In genomic region chr2:28598484-28598883, GRCh38 we compare ENCODE assay signal across 21 cellular contexts.
A peak's percentile ranks its signal among the peaks of the same experiment; 100 is the strongest.
DNase-seq lines count a peak whose midpoint lies in the region; ATAC-seq, FAIRE-seq and TF ChIP-seq lines count a peak whose summit lies in the region.
"Had no signal": no experiment of that assay in that cellular context is flagged by ENCODE, and none has a peak within 500 bp of the region (broad histone marks: within the 10 kb centered on the region; RNA-seq: fewer than 3 reads in every experiment).

No MANE protein-coding gene starts in this region.

- H3K27me3 Mint-ChIP-seq in T-helper 17 cell: no peaks in the 10 kb centered on the region
- no peaks in the 10 kb centered on the region for H3K27me3 Mint-ChIP-seq in Calu3 (ENCODE audit: unreplicated experiment)
- no peaks in the 10 kb centered on the region for H3K27me3 Mint-ChIP-seq in activated T-helper 2 cell treated with anti-CD3 and anti-CD28 coated beads, Interferon-gamma antibody, Interleukin-2, Interleukin-4, amounts not matched to agents 10 μg/mL and 5 μg/mL and 100 μg/mL, durations not matched to agents 14 hours and 24 hours and 36 hours (ENCODE audit: low read depth)
- H3K27me3 Mint-ChIP-seq: CD8-positive, alpha-beta memory T cell had no signal

- H3K27me3 ChIP-seq in cardiac muscle cell (no peaks in the 10 kb centered on the region), thoracic aorta (replicated peaks; ENCODE audit: insufficient read depth) (no peaks in the 10 kb centered on the region)
- H3K27me3 ChIP-seq: SJCRH30 had no signal

- H3K9me3 ChIP-seq in cardiac muscle cell (ENCODE audit: low read depth) (no peaks in the 10 kb centered on the region), T-helper 17 cell (ENCODE audit: control insufficient read depth, low read length, poor library complexity, severe bottlenecking) (no peaks in the 10 kb centered on the region), thoracic aorta (no peaks in the 10 kb centered on the region)
- H3K9me3 ChIP-seq: SJCRH30 had no signal

- no TSS peak for BruUV-seq in Calu3 (replicated peaks; lab: Mats Ljungman, UMichigan)

- FAIRE-seq in GM12892 (lab: Jason Lieb, UNC): no peak
- FAIRE-seq: G401.6, GM18507, H54, K562 had no signal

- H3K36me3 Mint-ChIP-seq in T-helper 17 cell (ENCODE audit: low read depth) (no peaks in the 10 kb centered on the region), Calu3 (ENCODE audit: insufficient read depth, unreplicated experiment) (peaks cover 21% of the 10 kb centered on the region)
- H3K36me3 Mint-ChIP-seq in activated T-helper 2 cell treated with anti-CD3 and anti-CD28 coated beads, Interferon-gamma antibody, Interleukin-2, Interleukin-4, amounts not matched to agents 10 μg/mL and 5 μg/mL and 100 μg/mL, durations not matched to agents 14 hours and 24 hours and 36 hours (ENCODE audit: low read depth): peaks cover 10% of the 10 kb centered on the region
- H3K36me3 Mint-ChIP-seq: CD8-positive, alpha-beta memory T cell had no signal

- no peaks in the 10 kb centered on the region for H3K9me3 Mint-ChIP-seq in Calu3 (ENCODE audit: low read depth, unreplicated experiment)
- H3K9me3 Mint-ChIP-seq in activated T-helper 2 cell treated with anti-CD3 and anti-CD28 coated beads, Interferon-gamma antibody, Interleukin-2, Interleukin-4, amounts not matched to agents 10 μg/mL and 5 μg/mL and 100 μg/mL, durations not matched to agents 14 hours and 24 hours and 36 hours: no peaks in the 10 kb centered on the region
- H3K9me3 Mint-ChIP-seq: CD8-positive, alpha-beta memory T cell had no signal

- ATAC-seq in left cardiac atrium: no peak
- no peak for ATAC-seq in T-helper 17 cell
- ATAC-seq in thoracic aorta (ENCODE audit: insufficient number of reproducible peaks, low FRiP score, low read depth): no peak
- ATAC-seq: K562 had no signal

- no peak overlapping the region for H3K4me3 ChIP-seq in cardiac muscle cell
- no peak overlapping the region for H3K4me3 ChIP-seq in thoracic aorta
- H3K4me3 ChIP-seq: K562, SJCRH30 had no signal

- no peak overlapping the region for H3K4me3 Mint-ChIP-seq in T-helper 17 cell
- H3K4me3 Mint-ChIP-seq in Calu3 (ENCODE audit: low read depth, unreplicated experiment): no peak overlapping the region
- H3K4me3 Mint-ChIP-seq in activated T-helper 2 cell treated with anti-CD3 and anti-CD28 coated beads, Interferon-gamma antibody, Interleukin-2, Interleukin-4, amounts not matched to agents 10 μg/mL and 5 μg/mL and 100 μg/mL, durations not matched to agents 14 hours and 24 hours and 36 hours (ENCODE audit: low read depth): no peak overlapping the region
- H3K4me3 Mint-ChIP-seq: CD8-positive, alpha-beta memory T cell; HFFc6 had no signal

- H3K27ac ChIP-seq in cardiac muscle cell: peak overlapping the region; percentile 36
- peak overlapping the region; percentile 87 to 97 for H3K27ac ChIP-seq in thoracic aorta
- H3K27ac ChIP-seq: SJCRH30 had no signal

- H3K27ac Mint-ChIP-seq in T-helper 17 cell (peak overlapping the region; percentile 98), Calu3 (ENCODE audit: unreplicated experiment) (no peak overlapping the region)
- no peak overlapping the region for H3K27ac Mint-ChIP-seq in activated T-helper 2 cell treated with anti-CD3 and anti-CD28 coated beads, Interferon-gamma antibody, Interleukin-2, Interleukin-4, amounts not matched to agents 10 μg/mL and 5 μg/mL and 100 μg/mL, durations not matched to agents 14 hours and 24 hours and 36 hours
- H3K27ac Mint-ChIP-seq: HFFc6 had no signal

- no peak for TF ChIP-seq POLR2A in GM12892 (IDR thresholded peaks at IDR 0.05; ENCODE audit: low read depth, low read length)

- intact Hi-C loops in left cardiac atrium (cut with DNase I) (loop anchor here in 1 of 2 donors (10.0 kb wide), 1 partner anchor 156 kb away; the partner anchor contains the start of gene PPP1CB), Calu3 (cut with micrococcal nuclease; ENCODE audit: unreplicated experiment) (no loop called here)
- intact Hi-C loops in activated T-helper 2 cell treated with anti-CD3 and anti-CD28 coated beads, Interferon-gamma antibody, Interleukin-2, Interleukin-4, amounts not matched to agents 10 μg/mL and 5 μg/mL and 100 μg/mL, durations not matched to agents 14 hours and 24 hours and 36 hours (cut with micrococcal nuclease): no loop called here

- CTCF ChIA-PET in Calu3 (lab: Charles Lee): no interaction called here

- H3K4me1 Mint-ChIP-seq in T-helper 17 cell (peaks cover 24% of the 10 kb centered on the region), Calu3 (ENCODE audit: low read depth, unreplicated experiment) (peaks cover 42% of the 10 kb centered on the region)
- peaks cover 22% of the 10 kb centered on the region for H3K4me1 Mint-ChIP-seq in activated T-helper 2 cell treated with anti-CD3 and anti-CD28 coated beads, Interferon-gamma antibody, Interleukin-2, Interleukin-4, amounts not matched to agents 10 μg/mL and 5 μg/mL and 100 μg/mL, durations not matched to agents 14 hours and 24 hours and 36 hours (ENCODE audit: low read depth)

- H3K36me3 ChIP-seq in cardiac muscle cell: no peaks in the 10 kb centered on the region
- no peaks in the 10 kb centered on the region for H3K36me3 ChIP-seq in thoracic aorta
- H3K36me3 ChIP-seq: SJCRH30 had no signal

- no peak for DNase-seq in cardiac muscle cell (ENCODE audit: low read depth in 1 of 2, low spot score in 1 of 2)
- DNase-seq in left cardiac atrium: no peak
- no peak for DNase-seq in T-helper 17 cell
- DNase-seq in islet precursor cell: peak; percentile 54
- no peak for DNase-seq in thoracic aorta (ENCODE audit: low spot score)
- no peak for DNase-seq in Calu3
- DNase-seq in activated T-helper 2 cell treated with anti-CD3 and anti-CD28 coated beads, Interferon-gamma antibody, Interleukin-2, Interleukin-4, amounts not matched to agents 10 μg/mL and 5 μg/mL and 100 μg/mL, durations not matched to agents 14 hours and 24 hours and 36 hours (ENCODE audit: low spot score): no peak
- DNase-seq in GM12892 (ENCODE audit: insufficient read length): no peak
- DNase-seq: 8988T; CD8-positive, alpha-beta memory T cell; DND-41; HFFc6; MV-4-11; NCI-H1417 treated with DMSO at 0.1 percent for 48 hours; NCI-H1930; NCI-H69; SJCRH30 had no signal

- H3K4me1 ChIP-seq in cardiac muscle cell (ENCODE audit: low read depth) (peaks cover 32% of the 10 kb centered on the region), thoracic aorta (ENCODE audit: control insufficient read depth in 1 of 2, low read depth in 2 of 2) (peaks cover 16 to 68% of the 10 kb centered on the region in 2 donors)

- TF ChIP-seq CTCF in cardiac muscle cell (IDR thresholded peaks at IDR 0.05; ENCODE audit: low read depth, low read length) (no peak), thoracic aorta (IDR thresholded peaks at IDR 0.05) (no peak), Calu3 (IDR thresholded peaks at IDR 0.05; ENCODE audit: unreplicated experiment) (no peak)
